9 cellular contexts compared by ENCODE assay signal in genomic region chr17:79607941-79608728, GRCh38. TPM values are rescaled to one million over a fixed set of nuclear protein-coding genes. Genes with fewer than 3 reads are reported as not detected.
DNase-seq lines count a peak whose midpoint lies in the region; FAIRE-seq and TF ChIP-seq lines count a peak whose summit lies in the region.
"Had no signal": no experiment of that assay in that cellular context is flagged by ENCODE, and none has a peak within 500 bp of the region (broad histone marks: within the 10 kb centered on the region; RNA-seq: fewer than 3 reads in every experiment).

No MANE protein-coding gene starts in this region.

- H4K20me1 ChIP-seq in osteoblast (ENCODE audit: insufficient read depth, low read length), result no peaks in the 10 kb centered on the region

- H3K4me1 ChIP-seq in ES-I3 (ENCODE audit: insufficient read depth, low read length), result no peaks in the 10 kb centered on the region; the same call in 1 of the 2 replicates
- H3K4me1 ChIP-seq in esophagus muscularis mucosa, result peaks cover 3 to 56% (median 39%) of the 10 kb centered on the region in 4 donors
- no peaks in the 10 kb centered on the region for H3K4me1 ChIP-seq in osteoblast (ENCODE audit: insufficient read depth, low read length)

- H3K79me2 ChIP-seq in osteoblast (ENCODE audit: insufficient read depth, low read length), result no peaks in the 10 kb centered on the region

- 2% methylated on average over 21 of the region's 39 CpGs for WGBS in esophagus muscularis mucosa

- DNase-seq in NB4 (ENCODE audit: low read depth) (peak; percentile 54), esophagus muscularis mucosa (ENCODE audit: extremely low spot score) (no peak), osteoblast (ENCODE audit: insufficient read length, low spot score, missing footprints) (peak; percentile 98), H54 (ENCODE audit: insufficient read length, low spot score) (no peak), NK-92 (lab: John Stamatoyannopoulos, UW; ENCODE audit: unreplicated experiment) (no peak), GM19239 (ENCODE audit: insufficient read length, low spot score) (no peak), foreskin melanocyte (no peak)
- DNase-seq: NCI-H146 had no signal

- H3K4me3 ChIP-seq in NB4 (ENCODE audit: low read depth, low read length) (no peak overlapping the region), esophagus muscularis mucosa (peak overlapping the region; percentile 7 to 57 (median 54)), osteoblast (ENCODE audit: insufficient read depth, low read length) (no peak overlapping the region)

- H3K27me3 ChIP-seq in esophagus muscularis mucosa, result peaks cover 4 to 94% (median 37%) of the 10 kb centered on the region in 4 donors
- peaks cover 48% of the 10 kb centered on the region for H3K27me3 ChIP-seq in osteoblast (ENCODE audit: insufficient read depth, low read length)

- H3K9me3 ChIP-seq in ES-I3 (ENCODE audit: control insufficient read depth, insufficient read depth, low read length) (no peaks in the 10 kb centered on the region), esophagus muscularis mucosa (no peaks in the 10 kb centered on the region), osteoblast (ENCODE audit: low read depth, low read length) (no peaks in the 10 kb centered on the region)

- H2AFZ ChIP-seq in osteoblast (ENCODE audit: low read length), result no peak overlapping the region

- FAIRE-seq in H54 (lab: Jason Lieb, UNC), result no peak
- no peak for FAIRE-seq in GM19239 (lab: Jason Lieb, UNC)

- peak; percentile 12 for TF ChIP-seq CTCF in NB4 (IDR thresholded peaks at IDR 0.05; ENCODE audit: low read depth, low read length)
- TF ChIP-seq CTCF in esophagus muscularis mucosa (IDR thresholded peaks at IDR 0.05), result no peak
- no peak for TF ChIP-seq CTCF in osteoblast (IDR thresholded peaks at IDR 0.05; ENCODE audit: extremely low read depth, low read depth, low read length)

- TF ChIP-seq EP300 in esophagus muscularis mucosa (IDR thresholded peaks at IDR 0.05), result no peak

- H3K4me2 ChIP-seq in osteoblast (ENCODE audit: insufficient read depth, low read length), result no peak overlapping the region

- TF ChIP-seq POLR2A in NB4 (IDR thresholded peaks at IDR 0.05; ENCODE audit: extremely low read depth, insufficient read length) (no peak), esophagus muscularis mucosa (IDR thresholded peaks at IDR 0.05; ENCODE audit: low read depth) (no peak), H54 (IDR thresholded peaks at IDR 0.05; ENCODE audit: low read depth, low read length) (no peak)

- H3K36me3 ChIP-seq in ES-I3 (ENCODE audit: insufficient read depth, low read length) (no peaks in the 10 kb centered on the region), esophagus muscularis mucosa (no peaks in the 10 kb centered on the region), osteoblast (ENCODE audit: insufficient read depth, low read length) (no peaks in the 10 kb centered on the region)

- peak overlapping the region; percentile 19; the same call in 1 of the 2 replicates for H3K9ac ChIP-seq in ES-I3 (ENCODE audit: low read depth, low read length)

- peak overlapping the region in 2 of 4 donors; percentile 22 to 65 for H3K27ac ChIP-seq in esophagus muscularis mucosa (replicated peaks in 1 of 4)
- H3K27ac ChIP-seq in osteoblast (ENCODE audit: low read depth, low read length), result no peak overlapping the region

- intact Hi-C loops in esophagus muscularis mucosa (cut with DNase I), result no loop called here

RNA-seq across cellular contexts. Expression of gene RBFOX3, which starts 2.7 kb away (rescaled TPM):
- total RNA-seq in esophagus muscularis mucosa (10 to 100 TPM in 3 of 4 donors, 1 to 10 TPM in 1; 3.4 to 43.8 (median 17.2) TPM), osteoblast (not detected in 2 replicates)

Comparison
In these comparisons a context has a peak if more than half of its experiments do, and no peak if none do; other contexts are left out.
1. DNase-seq: peak in NB4 (single experiment) and osteoblast (single experiment); none in esophagus muscularis mucosa (single experiment), H54 (single experiment), NK-92 (single experiment), GM19239 (single experiment) and foreskin melanocyte (single experiment).
2. H3K4me3 ChIP-seq: peak in esophagus muscularis mucosa (4 of 4); none in NB4 (single experiment) and osteoblast (single experiment).